In genomic region chr6:16591681-16592549, GRCh38 we compare ENCODE assay signal across 8 cellular contexts.
DNase-seq lines count a peak whose midpoint lies in the region; ATAC-seq, FAIRE-seq and TF ChIP-seq lines count a peak whose summit lies in the region.

No MANE protein-coding gene starts in this region.

- intact Hi-C loops in esophagus muscularis mucosa (cut with DNase I): no loop called here

- TF ChIP-seq EP300 in esophagus muscularis mucosa (IDR thresholded peaks at IDR 0.05): no peak

- peaks cover 0 to 7% (median 0%) of the 10 kb centered on the region in 4 donors for H3K4me1 ChIP-seq in esophagus muscularis mucosa

- DNase-seq in GM12891 (ENCODE audit: insufficient read length, low spot score) (peak; percentile 15), esophagus muscularis mucosa (ENCODE audit: extremely low spot score) (peak; percentile 21), activated gamma-delta T cell treated with Interleukin-2 at 50 U/mL for 16 hours (no peak), NCI-H1105 treated with DMSO at 0.1 percent for 48 hours (lab: John Stamatoyannopoulos, UW) (no peak), medulla oblongata (ENCODE audit: extremely low spot score) (no peak)
- no peak for DNase-seq in activated CD8-positive, alpha-beta memory T cell treated with anti-CD3 and anti-CD28 coated beads, Interleukin-2, amount 50 U/mL, for 4 hours

- peak; percentile 88 for FAIRE-seq in GM12891 (lab: Jason Lieb, UNC)

- H3K27me3 ChIP-seq in esophagus muscularis mucosa: no peaks in the 10 kb centered on the region

- no peak for TF ChIP-seq CTCF in esophagus muscularis mucosa (IDR thresholded peaks at IDR 0.05)

- peaks cover 0 to 3% (median 0%) of the 10 kb centered on the region in 4 donors for H3K36me3 ChIP-seq in esophagus muscularis mucosa

- no peak for TF ChIP-seq POLR2A in GM12891 (IDR thresholded peaks at IDR 0.05; ENCODE audit: low read depth, low read length)
- no peak for TF ChIP-seq POLR2A in esophagus muscularis mucosa (IDR thresholded peaks at IDR 0.05; ENCODE audit: low read depth)

- peak; percentile 77 for ATAC-seq in GM19463 (IDR thresholded peaks at IDR 0.05; ENCODE audit: unreplicated experiment)
- ATAC-seq in HG03196 (IDR thresholded peaks at IDR 0.05; ENCODE audit: unreplicated experiment): peak; percentile 78

- H3K4me3 ChIP-seq in esophagus muscularis mucosa: no peak overlapping the region

- no peak overlapping the region for H3K27ac ChIP-seq in esophagus muscularis mucosa (replicated peaks in 1 of 4)

- H3K9me3 ChIP-seq in esophagus muscularis mucosa: no peaks in the 10 kb centered on the region

- WGBS in esophagus muscularis mucosa: 87% methylated on average over 13 of the region's 13 CpGs

TF ChIP-seq in GM12891, 5 proteins besides CTCF, POLR2A, EP300 and RAD21:
- peak; percentile 72 for TF ChIP-seq SPI1 (IDR thresholded peaks at IDR 0.05; ENCODE audit: low read depth, low read length)
- no peak for TF ChIP-seq PAX5 (IDR thresholded peaks at IDR 0.05; ENCODE audit: insufficient read depth, low read length, severe bottlenecking)

Comparison
In these comparisons a context has a peak if more than half of its experiments do, and no peak if none do; other contexts are left out.
1. DNase-seq: peak in GM12891 (single experiment) and esophagus muscularis mucosa (single experiment); none in activated gamma-delta T cell treated with Interleukin-2 at 50 U/mL for 16 hours (single experiment), NCI-H1105 treated with DMSO at 0.1 percent for 48 hours (single experiment), activated CD8-positive, alpha-beta memory T cell treated with anti-CD3 and anti-CD28 coated beads, Interleukin-2, amount 50 U/mL, for 4 hours (single experiment) and medulla oblongata (single experiment).